11 cellular contexts compared by ENCODE assay signal in the genomic region with DNA sequence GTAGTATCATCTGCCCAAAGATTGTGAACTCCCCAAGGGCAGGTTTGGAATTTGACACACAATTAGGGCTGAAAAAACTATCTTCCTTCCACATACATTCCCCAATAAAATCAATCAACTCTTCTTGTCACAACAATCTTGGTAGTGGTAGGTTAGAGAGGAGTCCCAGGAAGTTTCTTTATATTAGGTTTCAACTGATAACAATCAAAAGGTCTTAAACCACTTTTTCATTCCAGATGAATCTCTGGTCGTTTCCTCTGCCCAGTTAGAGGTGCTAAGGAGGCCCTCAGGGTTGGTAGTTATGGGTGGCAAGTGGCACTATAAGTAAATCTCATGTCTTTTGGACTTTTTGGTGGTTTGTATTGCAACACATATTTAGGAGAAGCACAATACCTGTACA. TPM values are rescaled to one million over a fixed set of nuclear protein-coding genes. Genes with fewer than 3 reads are reported as not detected.
A peak's percentile ranks its signal among the peaks of the same experiment; 100 is the strongest.
DNase-seq lines count a peak whose midpoint lies in the region; ATAC-seq and TF ChIP-seq lines count a peak whose summit lies in the region.
"Had no signal": no experiment of that assay in that cellular context is flagged by ENCODE, and none has a peak within 500 bp of the region (broad histone marks: within the 10 kb centered on the region; RNA-seq: fewer than 3 reads in every experiment).

No MANE protein-coding gene starts in this region.

- no peak for ATAC-seq in activated B cell treated with CpG ODN at 0.5 μM for 24 hours (ENCODE audit: low read depth)
- no peak for ATAC-seq in omental fat pad (ENCODE audit: low FRiP score)
- ATAC-seq: A549 had no signal

- peak overlapping the region; percentile 97 for H3K27ac ChIP-seq in stomach smooth muscle (ENCODE audit: low read length)
- H3K27ac ChIP-seq: KMS-11 had no signal

- H3K4me3 Mint-ChIP-seq in activated CD4-positive, alpha-beta T cell treated with anti-CD3 and anti-CD28 coated beads, Interleukin-2, amount 10 ng/mL, durations not matched to agents 24 days and 14 days = peak overlapping the region; percentile 86
- H3K4me3 Mint-ChIP-seq in activated B cell treated with CpG ODN at 0.5 μM for 24 hours (peak overlapping the region; percentile 96), immature natural killer cell (peak overlapping the region; percentile 98 to 100 (median 99))

- no peak for DNase-seq in activated CD4-positive, alpha-beta T cell treated with anti-CD3 and anti-CD28 coated beads, Interleukin-2, amount 10 ng/mL, durations not matched to agents 24 days and 14 days
- no peak for DNase-seq in activated CD4-positive, alpha-beta T cell treated with anti-CD3 and anti-CD28 coated beads, Interleukin-2, amount 50 U/mL, for 1 hour
- DNase-seq in activated B cell treated with CpG ODN at 0.5 μM for 24 hours (no peak), immature natural killer cell (no peak), omental fat pad (ENCODE audit: low spot score) (no peak), SIG-M5 (lab: John Stamatoyannopoulos, UW) (no peak)
- DNase-seq in stimulated activated CD4-positive, alpha-beta T cell treated with anti-CD3 and anti-CD28 coated beads, Interleukin-15, amount 100 ng/mL, for 24 hours = no peak
- DNase-seq: NCI-H524 had no signal

- intact Hi-C loops in activated CD4-positive, alpha-beta T cell treated with anti-CD3 and anti-CD28 coated beads, Interleukin-2, amount 10 ng/mL, durations not matched to agents 24 days and 14 days (cut with micrococcal nuclease) = loop anchor here (5.0 to 10.0 kb wide), 6 partner anchors 222 to 1511 kb away; partner anchors contain the start of gene RPAP3
- intact Hi-C loops in activated B cell treated with CpG ODN at 0.5 μM for 24 hours (cut with micrococcal nuclease) = loop anchor here (5.0 kb wide), 6 partner anchors 157 to 1438 kb away; partner anchors contain the start of genes ARID2 and RPAP3

- peak overlapping the region in 1 of 2 donors; percentile 94 for H3K4me3 ChIP-seq in stomach smooth muscle (ENCODE audit: low read length in 2 of 2)

- CTCF ChIA-PET in activated B cell treated with CpG ODN at 0.5 μM for 24 hours (lab: Charles Lee) = interaction anchor here (0.9 kb wide), 1 partner anchor 287 kb away, joined by 3 read pairs; no protein-coding TSS in a partner anchor

- H3K27ac Mint-ChIP-seq in activated CD4-positive, alpha-beta T cell treated with anti-CD3 and anti-CD28 coated beads, Interleukin-2, amount 10 ng/mL, durations not matched to agents 24 days and 14 days = peak overlapping the region; percentile 99
- H3K27ac Mint-ChIP-seq in activated B cell treated with CpG ODN at 0.5 μM for 24 hours (no peak overlapping the region), immature natural killer cell (peak overlapping the region; percentile 17 to 99 (median 98))

- H3K27me3 ChIP-seq in stomach smooth muscle (ENCODE audit: control insufficient read depth in 1 of 2, insufficient read depth in 2 of 2, low read length in 2 of 2) = no peaks in the 10 kb centered on the region

- H3K27me3 Mint-ChIP-seq in activated CD4-positive, alpha-beta T cell treated with anti-CD3 and anti-CD28 coated beads, Interleukin-2, amount 10 ng/mL, durations not matched to agents 24 days and 14 days = peaks cover 3% of the 10 kb centered on the region
- H3K27me3 Mint-ChIP-seq in activated B cell treated with CpG ODN at 0.5 μM for 24 hours = no peaks in the 10 kb centered on the region
- peaks cover 21 to 38% (median 26%) of the 10 kb centered on the region in 3 donors for H3K27me3 Mint-ChIP-seq in immature natural killer cell (ENCODE audit: low read depth in 3 of 3)

- no peak for TF ChIP-seq CTCF in activated B cell treated with CpG ODN at 0.5 μM for 24 hours (IDR thresholded peaks at IDR 0.05)
- no peak for TF ChIP-seq CTCF in omental fat pad (IDR thresholded peaks at IDR 0.05)

- POLR2A ChIA-PET in activated B cell treated with CpG ODN at 0.5 μM for 24 hours (lab: Charles Lee) = no interaction called here

- peaks cover 55% of the 10 kb centered on the region for H3K4me1 Mint-ChIP-seq in activated CD4-positive, alpha-beta T cell treated with anti-CD3 and anti-CD28 coated beads, Interleukin-2, amount 10 ng/mL, durations not matched to agents 24 days and 14 days
- H3K4me1 Mint-ChIP-seq in activated B cell treated with CpG ODN at 0.5 μM for 24 hours (peaks cover 32% of the 10 kb centered on the region), immature natural killer cell (peaks cover 40 to 41% of the 10 kb centered on the region in 2 donors)

- H3K4me1 ChIP-seq in stomach smooth muscle (ENCODE audit: control insufficient read depth, insufficient read depth, low read length) = peaks cover 19% of the 10 kb centered on the region

- H3K9me3 Mint-ChIP-seq in activated CD4-positive, alpha-beta T cell treated with anti-CD3 and anti-CD28 coated beads, Interleukin-2, amount 10 ng/mL, durations not matched to agents 24 days and 14 days = peaks cover 3% of the 10 kb centered on the region
- no peaks in the 10 kb centered on the region for H3K9me3 Mint-ChIP-seq in activated B cell treated with CpG ODN at 0.5 μM for 24 hours
- H3K9me3 Mint-ChIP-seq in immature natural killer cell = no peaks in the 10 kb centered on the region

- peaks cover 28% of the 10 kb centered on the region for H3K36me3 Mint-ChIP-seq in activated CD4-positive, alpha-beta T cell treated with anti-CD3 and anti-CD28 coated beads, Interleukin-2, amount 10 ng/mL, durations not matched to agents 24 days and 14 days (ENCODE audit: low read depth)
- H3K36me3 Mint-ChIP-seq in activated B cell treated with CpG ODN at 0.5 μM for 24 hours (ENCODE audit: low read depth) = peaks cover 33% of the 10 kb centered on the region
- H3K36me3 Mint-ChIP-seq in immature natural killer cell = peaks cover 7 to 20% (median 19%) of the 10 kb centered on the region in 3 donors

- H3K36me3 ChIP-seq in stomach smooth muscle (ENCODE audit: control insufficient read depth in 2 of 2, insufficient read depth in 2 of 2, low read length in 2 of 2) = peaks cover 5 to 13% of the 10 kb centered on the region in 2 donors

- H3K9me3 ChIP-seq in stomach smooth muscle (ENCODE audit: control insufficient read depth in 2 of 2, low read length in 2 of 2) = no peaks in the 10 kb centered on the region
- H3K9me3 ChIP-seq: A549 had no signal

- peak overlapping the region in 1 of 2 donors; percentile 92 for H3K9ac ChIP-seq in stomach smooth muscle (ENCODE audit: low read length in 2 of 2)
- H3K9ac ChIP-seq: KMS-11 had no signal

RNA-seq across cellular contexts. Expression of gene SLC38A2, which starts 1.7 kb away (rescaled TPM):
- 158 and 168 TPM in 2 replicates for total RNA-seq in activated CD4-positive, alpha-beta T cell treated with anti-CD3 and anti-CD28 coated beads, Interleukin-2, amount 10 ng/mL, durations not matched to agents 24 days and 14 days
- total RNA-seq in activated B cell treated with CpG ODN at 0.5 μM for 24 hours (231 and 247 TPM in 2 replicates), omental fat pad (100 to 1,000 TPM; 379 to 669 (median 479) TPM)
- 100 to 1,000 TPM in 1 of 3 donors, 10 to 100 TPM in 2; 52.6 to 116 (median 92.7) TPM for polyA plus RNA-seq in immature natural killer cell
